ENCODE assay signal across 8 cellular contexts in genomic region chr6:159762681-159763293, GRCh38. TPM values are rescaled to one million over a fixed set of nuclear protein-coding genes. Genes with fewer than 3 reads are reported as not detected.
DNase-seq lines count a peak whose midpoint lies in the region; ATAC-seq and TF ChIP-seq lines count a peak whose summit lies in the region.

No MANE protein-coding gene starts in this region.

- CTCF ChIA-PET in Panc1 (lab: Charles Lee) = no interaction called here

- in situ Hi-C loops in Panc1 (cut with HindIII; ENCODE audit: low pct_unique_long_range_greater_than_20kb, low sequenced_read_pairs) = no loop called here

- intact Hi-C loops in Panc1 (cut with micrococcal nuclease; ENCODE audit: unreplicated experiment) = no loop called here

- peaks cover 12% of the 10 kb centered on the region for H3K4me1 ChIP-seq in ES-I3 (ENCODE audit: insufficient read depth, low read length)
- peaks cover 23% of the 10 kb centered on the region for H3K4me1 ChIP-seq in Panc1 (ENCODE audit: control insufficient read depth, insufficient read depth, low read length)
- peaks cover 0 to 5% of the 10 kb centered on the region in 2 donors for H3K4me1 ChIP-seq in lung (ENCODE audit: control insufficient read depth in 2 of 2, insufficient read depth in 2 of 2, low read length in 2 of 2)
- peaks cover 7 to 17% of the 10 kb centered on the region in 2 donors for H3K4me1 ChIP-seq in thoracic aorta (ENCODE audit: control insufficient read depth in 1 of 2, low read depth in 2 of 2)

- TF ChIP-seq CTCF in Panc1 (IDR thresholded peaks at IDR 0.05) = no peak
- TF ChIP-seq CTCF in choroid plexus epithelial cell (conservative IDR thresholded peaks at IDR 0.05; ENCODE audit: low read depth, low read length) = no peak
- TF ChIP-seq CTCF in lung (IDR thresholded peaks at IDR 0.05; ENCODE audit: control extremely low read depth, extremely low read depth) = no peak
- TF ChIP-seq CTCF in thoracic aorta (IDR thresholded peaks at IDR 0.05) = no peak

- no peak for DNase-seq in Panc1 (ENCODE audit: low read depth, low spot score)
- peak; percentile 20 for DNase-seq in choroid plexus epithelial cell (ENCODE audit: low read depth)
- no peak for DNase-seq in lung (ENCODE audit: low spot score)
- DNase-seq in thoracic aorta (ENCODE audit: low spot score) = no peak
- no peak for DNase-seq in LoVo (ENCODE audit: low spot score)
- no peak for DNase-seq in NCI-H446 treated with DMSO at 0.1 percent for 48 hours (lab: John Stamatoyannopoulos, UW)

- H3K36me3 ChIP-seq in ES-I3 (ENCODE audit: insufficient read depth, low read length) (peaks cover 13% of the 10 kb centered on the region), Panc1 (ENCODE audit: control insufficient read depth, insufficient read depth, low read length) (peaks cover 9% of the 10 kb centered on the region), lung (ENCODE audit: control insufficient read depth in 2 of 2, insufficient read depth in 2 of 2, low read length in 2 of 2) (peaks cover 9 to 17% of the 10 kb centered on the region in 2 donors), thoracic aorta (peaks cover 4% of the 10 kb centered on the region)

- POLR2A ChIA-PET in Panc1 (lab: Charles Lee) = interaction anchor here (0.6 kb wide), 1 partner anchor 27 kb away, joined by 6 read pairs; the partner anchor contains the start of gene TCP1

- no peaks in the 10 kb centered on the region for H3K27me3 ChIP-seq in Panc1 (ENCODE audit: control insufficient read depth, insufficient read depth, low read length)
- no peaks in the 10 kb centered on the region for H3K27me3 ChIP-seq in lung (ENCODE audit: control insufficient read depth, insufficient read depth)
- H3K27me3 ChIP-seq in thoracic aorta (replicated peaks; ENCODE audit: insufficient read depth) = no peaks in the 10 kb centered on the region

- H3K9ac ChIP-seq in ES-I3 (ENCODE audit: low read depth, low read length) = peak overlapping the region; percentile 99

- 13 to 15% methylated on average over 16 of the region's 16 CpGs for WGBS in lung, 2 donors

- H3K9me3 ChIP-seq in ES-I3 (ENCODE audit: control insufficient read depth, insufficient read depth, low read length) = no peaks in the 10 kb centered on the region
- no peaks in the 10 kb centered on the region for H3K9me3 ChIP-seq in Panc1 (ENCODE audit: control insufficient read depth, insufficient read depth, low read depth, low read length)
- H3K9me3 ChIP-seq in lung (ENCODE audit: control insufficient read depth in 2 of 2, insufficient read depth in 1 of 2, low read length in 1 of 2) = no peaks in the 10 kb centered on the region
- no peaks in the 10 kb centered on the region for H3K9me3 ChIP-seq in thoracic aorta

- peak; percentile 7 for ATAC-seq in GM21825 (IDR thresholded peaks at IDR 0.05; ENCODE audit: unreplicated experiment)
- peak; percentile 2 for ATAC-seq in Panc1
- no peak for ATAC-seq in lung (ENCODE audit: insufficient read depth, low FRiP score)
- no peak for ATAC-seq in thoracic aorta (ENCODE audit: insufficient number of reproducible peaks, low FRiP score, low read depth)

- H3K27ac ChIP-seq in Panc1 (ENCODE audit: low read length) = peak overlapping the region; percentile 65
- peak overlapping the region; percentile 73 to 91 for H3K27ac ChIP-seq in lung (ENCODE audit: low read depth in 1 of 2, low read length in 1 of 2)
- H3K27ac ChIP-seq in thoracic aorta = peak overlapping the region; percentile 95 to 98

- peak overlapping the region; percentile 71 to 91 for H3K4me3 ChIP-seq in Panc1 (ENCODE audit: low read depth in 2 of 2, low read length in 2 of 2)
- H3K4me3 ChIP-seq in choroid plexus epithelial cell (ENCODE audit: low read depth, low read length) = peak overlapping the region; percentile 94
- H3K4me3 ChIP-seq in lung = peak overlapping the region; percentile 78
- peak overlapping the region; percentile 86 for H3K4me3 ChIP-seq in thoracic aorta

- TSS peak; percentile 44 for BruUV-seq in Panc1 (replicated peaks; lab: Mats Ljungman, UMichigan)

RNA-seq across cellular contexts. Expression of gene ACAT2, which starts 0.9 kb away (rescaled TPM):
- total RNA-seq in Panc1 (2021; ENCODE audit: unreplicated experiment) (112 TPM), lung (10 to 100 TPM; 20.8 to 84.4 TPM), thoracic aorta (10 to 100 TPM in 1 of 2 donors, 1 to 10 TPM in 1; 8.1 to 11.1 TPM)
- 45.6 TPM for polyA plus RNA-seq in Panc1 (2012; ENCODE audit: insufficient read length)
- 10 to 100 TPM; 62.0 to 73.2 TPM for polyA plus RNA-seq in lung

RNA-seq across cellular contexts. Expression of gene TCP1, which starts 26.6 kb away (rescaled TPM):
- 340 TPM for total RNA-seq in Panc1 (2021; ENCODE audit: unreplicated experiment)
- 402 TPM for polyA plus RNA-seq in Panc1 (2012; ENCODE audit: insufficient read length)
- total RNA-seq in lung = 100 to 1,000 TPM; 129 to 206 TPM
- polyA plus RNA-seq in lung = 100 to 1,000 TPM in 1 of 2 donors, 10 to 100 TPM in 1; 80.0 to 109 TPM
- 100 to 1,000 TPM; 112 to 138 TPM for total RNA-seq in thoracic aorta

RNA-seq across cellular contexts. Expression of gene MRPL18, which starts 27.5 kb away (rescaled TPM):
- total RNA-seq in Panc1 (2021; ENCODE audit: unreplicated experiment) (98.4 TPM), lung (10 to 100 TPM; 42.9 to 63.2 TPM), thoracic aorta (10 to 100 TPM; 34.8 to 46.2 TPM)
- 97.1 TPM for polyA plus RNA-seq in Panc1 (2012; ENCODE audit: insufficient read length)
- 100 to 1,000 TPM in 1 of 2 donors, 10 to 100 TPM in 1; 59.4 to 120 TPM for polyA plus RNA-seq in lung

RNA-seq across cellular contexts. Expression of gene WTAP, which starts 35.5 kb away (rescaled TPM):
- 112 TPM for total RNA-seq in Panc1 (2021; ENCODE audit: unreplicated experiment)
- polyA plus RNA-seq in Panc1 (2012; ENCODE audit: insufficient read length) = 51.1 TPM
- total RNA-seq in lung = 100 to 1,000 TPM in 1 of 2 donors, 10 to 100 TPM in 1; 85.0 to 140 TPM
- 100 to 1,000 TPM in 1 of 2 donors, 10 to 100 TPM in 1; 70.8 to 145 TPM for polyA plus RNA-seq in lung
- total RNA-seq in thoracic aorta = 100 to 1,000 TPM in 1 of 2 donors, 10 to 100 TPM in 1; 46.3 to 157 TPM

RNA-seq across cellular contexts. Expression of gene PNLDC1, which starts 37.3 kb away (rescaled TPM):
- not detected for total RNA-seq in Panc1 (2021; ENCODE audit: unreplicated experiment)
- polyA plus RNA-seq in Panc1 (2012; ENCODE audit: insufficient read length) = not detected
- under 1 TPM; 0.23 to 0.28 TPM for total RNA-seq in lung
- polyA plus RNA-seq in lung = under 1 TPM; 0.14 to 0.19 TPM
- total RNA-seq in thoracic aorta = under 1 TPM in 1 of 2 donors, not detected in 1; 0.54 TPM

Comparison
In these comparisons a context has a peak if more than half of its experiments do, and no peak if none do; other contexts are left out.
1. ATAC-seq: peak in GM21825 (single experiment) and Panc1 (single experiment); none in lung (single experiment) and thoracic aorta (single experiment).
2. Peak in every context shown above with its lines, with median percentiles within 50 percentile points of each other: H3K27ac ChIP-seq and H3K4me3 ChIP-seq.